1 cellular context compared by ENCODE assay signal in the genomic region with DNA sequence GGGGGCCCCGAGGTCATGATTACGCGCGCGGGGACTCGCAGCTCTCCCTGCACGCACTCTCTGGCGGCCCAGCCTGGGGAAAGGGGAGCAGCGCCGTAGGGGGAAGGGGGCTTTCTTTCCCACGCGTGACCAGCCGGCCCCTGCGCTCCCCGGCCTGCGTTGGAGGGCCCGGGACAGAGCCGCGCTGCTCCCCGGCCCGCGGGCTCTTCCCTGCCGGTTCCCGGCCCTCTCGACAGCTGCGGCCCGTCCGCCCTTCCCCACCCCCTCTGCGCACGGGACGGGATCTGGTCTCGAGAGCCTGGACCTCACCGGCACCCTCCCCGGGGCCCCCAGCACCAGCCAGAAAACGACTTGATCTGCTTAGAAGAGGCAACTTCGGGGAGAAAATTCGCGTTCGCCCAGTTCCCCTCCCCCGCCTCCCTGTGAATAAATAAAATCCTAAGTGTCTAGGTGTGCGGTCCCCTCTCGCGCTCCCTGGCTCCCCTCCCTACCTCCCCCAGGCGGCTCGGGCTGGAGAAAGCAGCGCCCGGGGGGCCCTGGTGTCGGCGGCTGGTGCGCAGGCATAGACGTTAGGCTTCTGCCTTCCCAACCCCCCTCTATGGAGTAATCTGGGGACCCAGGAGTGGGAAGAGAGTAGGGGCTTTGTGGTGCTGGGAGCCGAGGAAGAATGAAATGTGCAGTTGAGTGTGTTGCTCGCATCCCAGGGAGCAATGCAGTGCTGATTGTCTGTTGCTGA.
A peak's percentile ranks its signal among the peaks of the same experiment; 100 is the strongest.
TF ChIP-seq lines count a peak whose summit lies in the region.

No MANE protein-coding gene starts in this region.

TF ChIP-seq in HepG2, 621 proteins besides CTCF, POLR2A, EP300 and RAD21 (continued from another document and continues in another):
- TF ChIP-seq, protein P1, sequence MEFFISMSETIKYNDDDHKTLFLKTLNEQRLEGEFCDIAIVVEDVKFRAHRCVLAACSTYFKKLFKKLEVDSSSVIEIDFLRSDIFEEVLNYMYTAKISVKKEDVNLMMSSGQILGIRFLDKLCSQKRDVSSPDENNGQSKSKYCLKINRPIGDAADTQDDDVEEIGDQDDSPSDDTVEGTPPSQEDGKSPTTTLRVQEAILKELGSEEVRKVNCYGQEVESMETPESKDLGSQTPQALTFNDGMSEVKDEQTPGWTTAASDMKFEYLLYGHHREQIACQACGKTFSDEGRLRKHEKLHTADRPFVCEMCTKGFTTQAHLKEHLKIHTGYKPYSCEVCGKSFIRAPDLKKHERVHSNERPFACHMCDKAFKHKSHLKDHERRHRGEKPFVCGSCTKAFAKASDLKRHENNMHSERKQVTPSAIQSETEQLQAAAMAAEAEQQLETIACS (CRISPR knock-in tag; IDR thresholded peaks at IDR 0.05) = peak; percentile 40; the same call in 1 of the 2 replicates
- TF ChIP-seq ZNF556 (CRISPR knock-in tag; IDR thresholded peaks at IDR 0.05; ENCODE audit: borderline replicate concordance) = 0 out of 2 replicates have a peak, but pooled peaks have one; percentile 11
- TF ChIP-seq, protein P2, sequence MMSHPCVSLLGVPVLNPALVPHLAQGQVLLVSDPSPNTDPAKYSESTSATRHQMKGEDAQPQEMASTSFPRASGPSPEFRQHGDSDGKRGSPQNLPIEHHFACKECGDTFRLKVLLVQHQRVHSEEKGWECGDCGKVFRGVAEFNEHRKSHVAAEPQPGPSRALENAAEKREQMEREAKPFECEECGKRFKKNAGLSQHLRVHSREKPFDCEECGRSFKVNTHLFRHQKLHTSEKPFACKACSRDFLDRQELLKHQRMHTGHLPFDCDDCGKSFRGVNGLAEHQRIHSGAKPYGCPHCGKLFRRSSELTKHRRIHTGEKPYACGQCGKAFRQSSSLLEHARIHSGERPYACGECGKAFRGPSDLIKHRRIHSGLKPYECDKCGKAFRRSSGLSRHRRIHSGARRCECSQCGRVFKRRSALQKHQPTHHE (CRISPR knock-in tag; IDR thresholded peaks at IDR 0.05; ENCODE audit: borderline replicate concordance) = 0 out of 2 replicates have a peak, but pooled peaks have one; percentile 57
- no peak for TF ChIP-seq PAF1 (CRISPR knock-in tag; IDR thresholded peaks at IDR 0.05)
- TF ChIP-seq ZKSCAN1 (IDR thresholded peaks at IDR 0.05; ENCODE audit: low read length) = no peak
- no peak for TF ChIP-seq TCF7 (IDR thresholded peaks at IDR 0.05; ENCODE audit: low read depth)
- TF ChIP-seq MXI1 (IDR thresholded peaks at IDR 0.05; ENCODE audit: borderline replicate concordance, low read depth, low read length) = 0 out of 3 replicates have a peak, but pooled peaks have one; percentile 3
- no peak for TF ChIP-seq STAT5B (CRISPR knock-in tag; IDR thresholded peaks at IDR 0.05)
- TF ChIP-seq, protein P3, sequence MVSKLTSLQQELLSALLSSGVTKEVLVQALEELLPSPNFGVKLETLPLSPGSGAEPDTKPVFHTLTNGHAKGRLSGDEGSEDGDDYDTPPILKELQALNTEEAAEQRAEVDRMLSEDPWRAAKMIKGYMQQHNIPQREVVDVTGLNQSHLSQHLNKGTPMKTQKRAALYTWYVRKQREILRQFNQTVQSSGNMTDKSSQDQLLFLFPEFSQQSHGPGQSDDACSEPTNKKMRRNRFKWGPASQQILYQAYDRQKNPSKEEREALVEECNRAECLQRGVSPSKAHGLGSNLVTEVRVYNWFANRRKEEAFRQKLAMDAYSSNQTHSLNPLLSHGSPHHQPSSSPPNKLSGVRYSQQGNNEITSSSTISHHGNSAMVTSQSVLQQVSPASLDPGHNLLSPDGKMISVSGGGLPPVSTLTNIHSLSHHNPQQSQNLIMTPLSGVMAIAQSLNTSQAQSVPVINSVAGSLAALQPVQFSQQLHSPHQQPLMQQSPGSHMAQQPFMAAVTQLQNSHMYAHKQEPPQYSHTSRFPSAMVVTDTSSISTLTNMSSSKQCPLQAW (CRISPR knock-in tag; IDR thresholded peaks at IDR 0.05) = peak; percentile 70
- no peak for TF ChIP-seq SNAI1 (CRISPR knock-in tag; IDR thresholded peaks at IDR 0.05; ENCODE audit: borderline replicate concordance)
- peak; percentile 53; the same call in 1 of the 2 replicates for TF ChIP-seq KDM2A (CRISPR knock-in tag; IDR thresholded peaks at IDR 0.05; ENCODE audit: borderline replicate concordance, low read depth)
- TF ChIP-seq MED13 (CRISPR knock-in tag; IDR thresholded peaks at IDR 0.05) = peak; percentile 53; the same call in 1 of the 2 replicates
- peak; percentile 21; the same call in 1 of the 2 replicates for TF ChIP-seq POLR2G (IDR thresholded peaks at IDR 0.05; ENCODE audit: low read depth, low read length)
- 0 out of 2 replicates have a peak, but pooled peaks have one; percentile 36 for TF ChIP-seq BHLHE40 (IDR thresholded peaks at IDR 0.05; ENCODE audit: low read length)
- TF ChIP-seq, protein P4, sequence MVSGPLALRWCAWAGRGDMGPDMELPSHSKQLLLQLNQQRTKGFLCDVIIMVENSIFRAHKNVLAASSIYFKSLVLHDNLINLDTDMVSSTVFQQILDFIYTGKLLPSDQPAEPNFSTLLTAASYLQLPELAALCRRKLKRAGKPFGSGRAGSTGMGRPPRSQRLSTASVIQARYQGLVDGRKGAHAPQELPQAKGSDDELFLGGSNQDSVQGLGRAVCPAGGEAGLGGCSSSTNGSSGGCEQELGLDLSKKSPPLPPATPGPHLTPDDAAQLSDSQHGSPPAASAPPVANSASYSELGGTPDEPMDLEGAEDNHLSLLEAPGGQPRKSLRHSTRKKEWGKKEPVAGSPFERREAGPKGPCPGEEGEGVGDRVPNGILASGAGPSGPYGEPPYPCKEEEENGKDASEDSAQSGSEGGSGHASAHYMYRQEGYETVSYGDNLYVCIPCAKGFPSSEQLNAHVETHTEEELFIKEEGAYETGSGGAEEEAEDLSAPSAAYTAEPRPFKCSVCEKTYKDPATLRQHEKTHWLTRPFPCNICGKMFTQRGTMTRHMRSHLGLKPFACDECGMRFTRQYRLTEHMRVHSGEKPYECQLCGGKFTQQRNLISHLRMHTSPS (CRISPR knock-in tag; IDR thresholded peaks at IDR 0.05; ENCODE audit: low read depth) = 0 out of 2 replicates have a peak, but pooled peaks have one; percentile 42
- 0 out of 2 replicates have a peak, but pooled peaks have one; percentile 34 for TF ChIP-seq ZBTB7B (CRISPR knock-in tag; IDR thresholded peaks at IDR 0.05)
- no peak for TF ChIP-seq EHMT2 (IDR thresholded peaks at IDR 0.05; ENCODE audit: borderline replicate concordance, low read depth, low read length)
- peak; percentile 75 for TF ChIP-seq ZFY (CRISPR knock-in tag; IDR thresholded peaks at IDR 0.05)
- no peak for TF ChIP-seq SKI (IDR thresholded peaks at IDR 0.05; ENCODE audit: partially characterized antibody)
- TF ChIP-seq ZNF619 (CRISPR knock-in tag; IDR thresholded peaks at IDR 0.05) = no peak
- no peak for TF ChIP-seq ZFP90 (CRISPR knock-in tag; IDR thresholded peaks at IDR 0.05; ENCODE audit: borderline replicate concordance)
- peak; percentile 35 for TF ChIP-seq YY1 (IDR thresholded peaks at IDR 0.05; ENCODE audit: insufficient read depth, insufficient replicate concordance, low read depth, low read length)
- TF ChIP-seq ZNF235 (CRISPR knock-in tag; IDR thresholded peaks at IDR 0.05; ENCODE audit: borderline replicate concordance) = peak; percentile 65; the same call in 1 of the 2 replicates
- no peak for TF ChIP-seq KLF12 (CRISPR knock-in tag; IDR thresholded peaks at IDR 0.05; ENCODE audit: borderline replicate concordance)
- TF ChIP-seq RBFOX2 (IDR thresholded peaks at IDR 0.05; ENCODE audit: low read depth, low read length) = peak; percentile 87
- TF ChIP-seq FOXM1 (CRISPR knock-in tag; IDR thresholded peaks at IDR 0.05) = no peak
- TF ChIP-seq ZFP82 (CRISPR knock-in tag; IDR thresholded peaks at IDR 0.05; ENCODE audit: borderline replicate concordance) = peak; percentile 72; the same call in 1 of the 2 replicates
- TF ChIP-seq ZMYM3 (CRISPR knock-in tag; IDR thresholded peaks at IDR 0.05) = peak; percentile 26; the same call in 1 of the 2 replicates
- peak; percentile 55 for TF ChIP-seq HNRNPH1 (optimal IDR thresholded peaks at IDR 0.05; ENCODE audit: low read depth, low read length)
- no peak for TF ChIP-seq HMG20B (CRISPR knock-in tag; conservative IDR thresholded peaks at IDR 0.05)
- TF ChIP-seq MAFK (conservative IDR thresholded peaks at IDR 0.05 in 1 of 2, IDR thresholded peaks at IDR 0.05 in 1 of 2; ENCODE audit: low read length in 2 of 2) = no peak
- TF ChIP-seq SOX6 (IDR thresholded peaks at IDR 0.05) = no peak
- TF ChIP-seq SOX6 (CRISPR knock-in tag; IDR thresholded peaks at IDR 0.05) = peak; percentile 56
- 0 out of 2 replicates have a peak, but pooled peaks have one; percentile 26 for TF ChIP-seq TBX2 (CRISPR knock-in tag; IDR thresholded peaks at IDR 0.05; ENCODE audit: borderline replicate concordance)
- TF ChIP-seq, protein P5, sequence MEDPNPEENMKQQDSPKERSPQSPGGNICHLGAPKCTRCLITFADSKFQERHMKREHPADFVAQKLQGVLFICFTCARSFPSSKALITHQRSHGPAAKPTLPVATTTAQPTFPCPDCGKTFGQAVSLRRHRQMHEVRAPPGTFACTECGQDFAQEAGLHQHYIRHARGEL (CRISPR knock-in tag; IDR thresholded peaks at IDR 0.05) = 0 out of 2 replicates have a peak, but pooled peaks have one; percentile 53
- TF ChIP-seq ZNF891 (CRISPR knock-in tag; IDR thresholded peaks at IDR 0.05) = 0 out of 2 replicates have a peak, but pooled peaks have one; percentile 19
- no peak for TF ChIP-seq GABPA (IDR thresholded peaks at IDR 0.05; ENCODE audit: low read depth, low read length)
- no peak for TF ChIP-seq GABPA (CRISPR knock-in tag; IDR thresholded peaks at IDR 0.05; ENCODE audit: low read depth)
- TF ChIP-seq, protein P6, sequence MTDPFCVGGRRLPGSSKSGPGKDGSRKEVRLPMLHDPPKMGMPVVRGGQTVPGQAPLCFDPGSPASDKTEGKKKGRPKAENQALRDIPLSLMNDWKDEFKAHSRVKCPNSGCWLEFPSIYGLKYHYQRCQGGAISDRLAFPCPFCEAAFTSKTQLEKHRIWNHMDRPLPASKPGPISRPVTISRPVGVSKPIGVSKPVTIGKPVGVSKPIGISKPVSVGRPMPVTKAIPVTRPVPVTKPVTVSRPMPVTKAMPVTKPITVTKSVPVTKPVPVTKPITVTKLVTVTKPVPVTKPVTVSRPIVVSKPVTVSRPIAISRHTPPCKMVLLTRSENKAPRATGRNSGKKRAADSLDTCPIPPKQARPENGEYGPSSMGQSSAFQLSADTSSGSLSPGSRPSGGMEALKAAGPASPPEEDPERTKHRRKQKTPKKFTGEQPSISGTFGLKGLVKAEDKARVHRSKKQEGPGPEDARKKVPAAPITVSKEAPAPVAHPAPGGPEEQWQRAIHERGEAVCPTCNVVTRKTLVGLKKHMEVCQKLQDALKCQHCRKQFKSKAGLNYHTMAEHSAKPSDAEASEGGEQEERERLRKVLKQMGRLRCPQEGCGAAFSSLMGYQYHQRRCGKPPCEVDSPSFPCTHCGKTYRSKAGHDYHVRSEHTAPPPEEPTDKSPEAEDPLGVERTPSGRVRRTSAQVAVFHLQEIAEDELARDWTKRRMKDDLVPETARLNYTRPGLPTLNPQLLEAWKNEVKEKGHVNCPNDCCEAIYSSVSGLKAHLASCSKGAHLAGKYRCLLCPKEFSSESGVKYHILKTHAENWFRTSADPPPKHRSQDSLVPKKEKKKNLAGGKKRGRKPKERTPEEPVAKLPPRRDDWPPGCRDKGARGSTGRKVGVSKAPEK (CRISPR knock-in tag; IDR thresholded peaks at IDR 0.05; ENCODE audit: borderline replicate concordance) = peak; percentile 80; the same call in 1 of the 2 replicates
- TF ChIP-seq, protein P7, sequence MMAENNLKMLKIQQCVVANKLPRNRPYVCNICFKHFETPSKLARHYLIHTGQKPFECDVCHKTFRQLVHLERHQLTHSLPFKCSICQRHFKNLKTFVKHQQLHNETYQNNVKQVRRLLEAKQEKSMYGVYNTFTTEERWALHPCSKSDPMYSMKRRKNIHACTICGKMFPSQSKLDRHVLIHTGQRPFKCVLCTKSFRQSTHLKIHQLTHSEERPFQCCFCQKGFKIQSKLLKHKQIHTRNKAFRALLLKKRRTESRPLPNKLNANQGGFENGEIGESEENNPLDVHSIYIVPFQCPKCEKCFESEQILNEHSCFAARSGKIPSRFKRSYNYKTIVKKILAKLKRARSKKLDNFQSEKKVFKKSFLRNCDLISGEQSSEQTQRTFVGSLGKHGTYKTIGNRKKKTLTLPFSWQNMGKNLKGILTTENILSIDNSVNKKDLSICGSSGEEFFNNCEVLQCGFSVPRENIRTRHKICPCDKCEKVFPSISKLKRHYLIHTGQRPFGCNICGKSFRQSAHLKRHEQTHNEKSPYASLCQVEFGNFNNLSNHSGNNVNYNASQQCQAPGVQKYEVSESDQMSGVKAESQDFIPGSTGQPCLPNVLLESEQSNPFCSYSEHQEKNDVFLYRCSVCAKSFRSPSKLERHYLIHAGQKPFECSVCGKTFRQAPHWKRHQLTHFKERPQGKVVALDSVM (CRISPR knock-in tag; IDR thresholded peaks at IDR 0.05) = no peak
- peak; percentile 91 for TF ChIP-seq AGO2 (optimal IDR thresholded peaks at IDR 0.05; ENCODE audit: low read depth, low read length)
- no peak for TF ChIP-seq ZNF549 (CRISPR knock-in tag; IDR thresholded peaks at IDR 0.05)
- TF ChIP-seq, protein P8, sequence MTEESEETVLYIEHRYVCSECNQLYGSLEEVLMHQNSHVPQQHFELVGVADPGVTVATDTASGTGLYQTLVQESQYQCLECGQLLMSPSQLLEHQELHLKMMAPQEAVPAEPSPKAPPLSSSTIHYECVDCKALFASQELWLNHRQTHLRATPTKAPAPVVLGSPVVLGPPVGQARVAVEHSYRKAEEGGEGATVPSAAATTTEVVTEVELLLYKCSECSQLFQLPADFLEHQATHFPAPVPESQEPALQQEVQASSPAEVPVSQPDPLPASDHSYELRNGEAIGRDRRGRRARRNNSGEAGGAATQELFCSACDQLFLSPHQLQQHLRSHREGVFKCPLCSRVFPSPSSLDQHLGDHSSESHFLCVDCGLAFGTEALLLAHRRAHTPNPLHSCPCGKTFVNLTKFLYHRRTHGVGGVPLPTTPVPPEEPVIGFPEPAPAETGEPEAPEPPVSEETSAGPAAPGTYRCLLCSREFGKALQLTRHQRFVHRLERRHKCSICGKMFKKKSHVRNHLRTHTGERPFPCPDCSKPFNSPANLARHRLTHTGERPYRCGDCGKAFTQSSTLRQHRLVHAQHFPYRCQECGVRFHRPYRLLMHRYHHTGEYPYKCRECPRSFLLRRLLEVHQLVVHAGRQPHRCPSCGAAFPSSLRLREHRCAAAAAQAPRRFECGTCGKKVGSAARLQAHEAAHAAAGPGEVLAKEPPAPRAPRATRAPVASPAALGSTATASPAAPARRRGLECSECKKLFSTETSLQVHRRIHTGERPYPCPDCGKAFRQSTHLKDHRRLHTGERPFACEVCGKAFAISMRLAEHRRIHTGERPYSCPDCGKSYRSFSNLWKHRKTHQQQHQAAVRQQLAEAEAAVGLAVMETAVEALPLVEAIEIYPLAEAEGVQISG (CRISPR knock-in tag; IDR thresholded peaks at IDR 0.05) = peak; percentile 13; the same call in 1 of the 2 replicates
- TF ChIP-seq ZNF766 (CRISPR knock-in tag; IDR thresholded peaks at IDR 0.05; ENCODE audit: borderline replicate concordance) = no peak
- 0 out of 2 replicates have a peak, but pooled peaks have one; percentile 55 for TF ChIP-seq ZNF569 (CRISPR knock-in tag; IDR thresholded peaks at IDR 0.05; ENCODE audit: borderline replicate concordance)
